In genomic region chrX:97551821-97552220, GRCh38 we compare ENCODE assay signal across 20 cellular contexts.
DNase-seq lines count a peak whose midpoint lies in the region; ATAC-seq, FAIRE-seq and TF ChIP-seq lines count a peak whose summit lies in the region.
"Had no signal": no experiment of that assay in that cellular context is flagged by ENCODE, and none has a peak within 500 bp of the region (broad histone marks: within the 10 kb centered on the region; RNA-seq: fewer than 3 reads in every experiment).

No MANE protein-coding gene starts in this region.

- no peak overlapping the region for H3K4me3 Mint-ChIP-seq in activated T-cell treated with anti-CD3 and anti-CD28 coated beads, Interleukin-2, amount 50 U/mL, for 72 hours
- H3K4me3 Mint-ChIP-seq in activated T-cell treated with anti-CD3 and anti-CD28 coated beads, Interleukin-2, amount 50 U/mL, for 24 hours = no peak overlapping the region
- no peak overlapping the region for H3K4me3 Mint-ChIP-seq in stimulated activated naive CD8-positive, alpha-beta T cell treated with anti-CD3 and anti-CD28 coated beads, Interleukin-15, amount 100 ng/mL, for 72 hours
- no peak overlapping the region for H3K4me3 Mint-ChIP-seq in astrocyte (ENCODE audit: unreplicated experiment)
- H3K4me3 Mint-ChIP-seq: CD14-positive monocyte; CD4-positive, alpha-beta memory T cell; HFFc6 had no signal

- no peak overlapping the region for H3K27ac ChIP-seq in astrocyte (ENCODE audit: low read depth, low read length)
- H3K27ac ChIP-seq: BLaER1, HL-60 had no signal

- no peak overlapping the region for H3K4me2 ChIP-seq in astrocyte (ENCODE audit: low read length)
- H3K4me2 ChIP-seq: BLaER1 had no signal

- H3K27me3 ChIP-seq in astrocyte (ENCODE audit: insufficient read depth, low read length) = no peaks in the 10 kb centered on the region
- H3K27me3 ChIP-seq: BLaER1 had no signal

- H3K36me3 Mint-ChIP-seq in activated T-cell treated with anti-CD3 and anti-CD28 coated beads, Interleukin-2, amount 50 U/mL, for 72 hours (ENCODE audit: insufficient read depth in 2 of 2) = peaks cover 0 to 2% of the 10 kb centered on the region in 2 donors
- H3K36me3 Mint-ChIP-seq in activated T-cell treated with anti-CD3 and anti-CD28 coated beads, Interleukin-2, amount 50 U/mL, for 24 hours (ENCODE audit: low read depth) = no peaks in the 10 kb centered on the region
- H3K36me3 Mint-ChIP-seq in astrocyte (ENCODE audit: low read depth, unreplicated experiment) = no peaks in the 10 kb centered on the region
- H3K36me3 Mint-ChIP-seq: CD14-positive monocyte; CD4-positive, alpha-beta memory T cell had no signal

- no peaks in the 10 kb centered on the region for H3K36me3 ChIP-seq in astrocyte (ENCODE audit: insufficient read depth, low read length)
- H3K36me3 ChIP-seq: BLaER1 had no signal

- FAIRE-seq in astrocyte (lab: Jason Lieb, UNC) = peak; percentile 88

- intact Hi-C loops in head of caudate nucleus (cut with DNase I) = no loop called here

- no peak overlapping the region for H2AFZ ChIP-seq in astrocyte (ENCODE audit: low read depth, low read length)

- peaks cover 7% of the 10 kb centered on the region for H3K27me3 Mint-ChIP-seq in activated T-cell treated with anti-CD3 and anti-CD28 coated beads, Interleukin-2, amount 50 U/mL, for 72 hours (ENCODE audit: low read depth)
- H3K27me3 Mint-ChIP-seq in activated T-cell treated with anti-CD3 and anti-CD28 coated beads, Interleukin-2, amount 50 U/mL, for 24 hours = peaks cover 6% of the 10 kb centered on the region
- H3K27me3 Mint-ChIP-seq in stimulated activated naive CD8-positive, alpha-beta T cell treated with anti-CD3 and anti-CD28 coated beads, Interleukin-15, amount 100 ng/mL, for 72 hours = no peaks in the 10 kb centered on the region
- no peaks in the 10 kb centered on the region for H3K27me3 Mint-ChIP-seq in astrocyte (ENCODE audit: low read depth, unreplicated experiment)
- H3K27me3 Mint-ChIP-seq: CD4-positive, alpha-beta memory T cell had no signal

- H3K79me2 ChIP-seq in astrocyte (ENCODE audit: insufficient read depth, low read length) = no peaks in the 10 kb centered on the region

- no peak for DNase-seq in activated T-cell treated with anti-CD3 and anti-CD28 coated beads, Interleukin-2, amount 50 U/mL, for 72 hours
- no peak for DNase-seq in activated T-cell treated with anti-CD3 and anti-CD28 coated beads, Interleukin-2, amount 50 U/mL, for 24 hours
- no peak for DNase-seq in stimulated activated naive CD8-positive, alpha-beta T cell treated with anti-CD3 and anti-CD28 coated beads, Interleukin-15, Interleukin-2, amounts not matched to agents 100 U/mL and 50 U/mL, for 24 hours
- DNase-seq in stimulated activated naive CD8-positive, alpha-beta T cell treated with anti-CD3 and anti-CD28 coated beads, Interleukin-15, amount 100 ng/mL, for 72 hours = no peak
- DNase-seq in astrocyte (ENCODE audit: low read depth) (no peak), stromal cell of bone marrow (ENCODE audit: low read depth) (peak; percentile 3), head of caudate nucleus (no peak)
- DNase-seq: 8988T; CD4-positive, alpha-beta memory T cell; DMS153; DMS79; GF-D8; GOT3; H7; HFFc6 had no signal

- no peaks in the 10 kb centered on the region for H4K20me1 ChIP-seq in astrocyte (ENCODE audit: insufficient read depth, low read length)
- H4K20me1 ChIP-seq: BLaER1 had no signal

- peaks cover 7% of the 10 kb centered on the region for H3K4me1 Mint-ChIP-seq in activated T-cell treated with anti-CD3 and anti-CD28 coated beads, Interleukin-2, amount 50 U/mL, for 72 hours (ENCODE audit: low read depth)
- H3K4me1 Mint-ChIP-seq in activated T-cell treated with anti-CD3 and anti-CD28 coated beads, Interleukin-2, amount 50 U/mL, for 24 hours (ENCODE audit: low read depth) = peaks cover 8% of the 10 kb centered on the region
- no peaks in the 10 kb centered on the region for H3K4me1 Mint-ChIP-seq in stimulated activated naive CD8-positive, alpha-beta T cell treated with anti-CD3 and anti-CD28 coated beads, Interleukin-15, amount 100 ng/mL, for 72 hours
- H3K4me1 Mint-ChIP-seq in astrocyte (ENCODE audit: low read depth, unreplicated experiment) = peaks cover 5% of the 10 kb centered on the region
- H3K4me1 Mint-ChIP-seq: CD14-positive monocyte; CD4-positive, alpha-beta memory T cell had no signal

- H3K9me3 ChIP-seq in astrocyte (ENCODE audit: insufficient read depth, low read depth, low read length) = no peaks in the 10 kb centered on the region
- H3K9me3 ChIP-seq: BLaER1 had no signal

- H3K9me3 Mint-ChIP-seq in activated T-cell treated with anti-CD3 and anti-CD28 coated beads, Interleukin-2, amount 50 U/mL, for 72 hours = no peaks in the 10 kb centered on the region
- no peaks in the 10 kb centered on the region for H3K9me3 Mint-ChIP-seq in activated T-cell treated with anti-CD3 and anti-CD28 coated beads, Interleukin-2, amount 50 U/mL, for 24 hours
- H3K9me3 Mint-ChIP-seq in stimulated activated naive CD8-positive, alpha-beta T cell treated with anti-CD3 and anti-CD28 coated beads, Interleukin-15, amount 100 ng/mL, for 72 hours = no peaks in the 10 kb centered on the region
- no peaks in the 10 kb centered on the region for H3K9me3 Mint-ChIP-seq in astrocyte (ENCODE audit: unreplicated experiment)
- H3K9me3 Mint-ChIP-seq: CD4-positive, alpha-beta memory T cell; HFFc6 had no signal

- no peak overlapping the region for H3K9ac ChIP-seq in astrocyte (ENCODE audit: low read length)
- H3K9ac ChIP-seq: BLaER1 had no signal

- H3K4me1 ChIP-seq in astrocyte (ENCODE audit: insufficient read depth, low read length) = no peaks in the 10 kb centered on the region
- H3K4me1 ChIP-seq: BLaER1 had no signal

- H3K4me3 ChIP-seq in astrocyte (ENCODE audit: insufficient read depth, low read depth, low read length) = no peak overlapping the region
- H3K4me3 ChIP-seq: BLaER1 had no signal

- H3K27ac Mint-ChIP-seq in activated T-cell treated with anti-CD3 and anti-CD28 coated beads, Interleukin-2, amount 50 U/mL, for 72 hours = peak overlapping the region; percentile 57
- no peak overlapping the region for H3K27ac Mint-ChIP-seq in activated T-cell treated with anti-CD3 and anti-CD28 coated beads, Interleukin-2, amount 50 U/mL, for 24 hours
- H3K27ac Mint-ChIP-seq in stimulated activated naive CD8-positive, alpha-beta T cell treated with anti-CD3 and anti-CD28 coated beads, Interleukin-15, amount 100 ng/mL, for 72 hours = no peak overlapping the region
- no peak overlapping the region for H3K27ac Mint-ChIP-seq in astrocyte (ENCODE audit: unreplicated experiment)
- H3K27ac Mint-ChIP-seq: CD14-positive monocyte; CD4-positive, alpha-beta memory T cell; HFFc6 had no signal

- peak; percentile 66 to 69 for ATAC-seq in activated T-cell treated with anti-CD3 and anti-CD28 coated beads, Interleukin-2, amount 50 U/mL, for 72 hours (replicated peaks in 1 of 2)
- ATAC-seq in stimulated activated naive CD8-positive, alpha-beta T cell treated with anti-CD3 and anti-CD28 coated beads, Interleukin-15, Interleukin-2, amounts not matched to agents 100 U/mL and 50 U/mL, for 24 hours = peak; percentile 93
- ATAC-seq in stimulated activated naive CD8-positive, alpha-beta T cell treated with anti-CD3 and anti-CD28 coated beads, Interleukin-15, amount 100 ng/mL, for 72 hours = no peak
- ATAC-seq in HG02884 (IDR thresholded peaks at IDR 0.05; ENCODE audit: unreplicated experiment) = no peak
- ATAC-seq: HCT116 had no signal

- no peak for TF ChIP-seq CTCF in astrocyte (IDR thresholded peaks at IDR 0.05; ENCODE audit: insufficient read depth, low read depth, low read length)

Comparison
In these comparisons a context has a peak if more than half of its experiments do, and no peak if none do; other contexts are left out.
1. ATAC-seq: peak in activated T-cell treated with anti-CD3 and anti-CD28 coated beads, Interleukin-2, amount 50 U/mL, for 72 hours (2 of 2) and stimulated activated naive CD8-positive, alpha-beta T cell treated with anti-CD3 and anti-CD28 coated beads, Interleukin-15, Interleukin-2, amounts not matched to agents 100 U/mL and 50 U/mL, for 24 hours (single experiment); none in stimulated activated naive CD8-positive, alpha-beta T cell treated with anti-CD3 and anti-CD28 coated beads, Interleukin-15, amount 100 ng/mL, for 72 hours (single experiment) and HG02884 (single experiment).